In the genomic region with DNA sequence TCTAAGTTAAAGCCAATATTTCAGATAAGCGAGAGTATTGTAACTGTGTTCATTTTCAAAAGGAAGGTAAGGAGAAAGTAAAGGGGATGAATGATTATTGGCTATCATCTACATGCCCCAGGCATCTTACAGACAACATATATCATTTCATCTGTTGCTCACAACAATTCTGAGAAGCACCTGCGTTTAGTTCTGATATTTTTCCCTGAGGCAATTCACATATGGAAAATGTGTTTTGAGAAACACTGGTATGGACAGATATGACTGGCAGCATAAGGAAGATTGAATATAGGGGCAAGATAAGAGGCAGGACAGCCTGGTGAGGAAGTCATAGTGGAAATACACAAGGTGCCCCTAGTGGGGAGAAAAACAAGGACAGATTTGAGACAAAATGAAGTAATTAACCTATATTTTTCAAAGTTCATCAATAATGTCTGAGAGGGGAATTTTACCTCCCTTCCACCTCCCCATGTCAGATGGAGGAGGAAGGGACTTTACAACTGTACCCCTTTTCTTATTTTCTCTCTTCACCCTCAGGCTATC, we compare ENCODE assay signal across 29 cellular contexts.
DNase-seq lines count a peak whose midpoint lies in the region; ATAC-seq, FAIRE-seq and TF ChIP-seq lines count a peak whose summit lies in the region.
"Had no signal": no experiment of that assay in that cellular context is flagged by ENCODE, and none has a peak within 500 bp of the region (broad histone marks: within the 10 kb centered on the region; RNA-seq: fewer than 3 reads in every experiment).

No MANE protein-coding gene starts in this region.

- no peak overlapping the region for H3K9ac ChIP-seq in K562 (ENCODE audit: insufficient read depth in 1 of 2, low read depth in 2 of 2, low read length in 2 of 2)

- POLR2A ChIA-PET in K562 (lab: Yijun Ruan, JAX) = no interaction called here

- intact Hi-C loops in K562 (cut with micrococcal nuclease) = no loop called here

- H3K27me3 ChIP-seq in BE2C = no peaks in the 10 kb centered on the region
- no peaks in the 10 kb centered on the region for H3K27me3 ChIP-seq in K562 (ENCODE audit: control insufficient read depth in 2 of 2, insufficient read depth in 2 of 2, low read length in 2 of 2)
- H3K27me3 ChIP-seq in foreskin keratinocyte = peaks cover 16% of the 10 kb centered on the region
- H3K27me3 ChIP-seq: adrenal gland, colonic mucosa, gastrocnemius medialis, Peyer's patch had no signal

- DNase-seq in BE2C (no peak), HFF-Myc (ENCODE audit: extremely low read depth, low read depth) (no peak), K562 (ENCODE audit: extremely low read depth in 1 of 4, low spot score in 3 of 4) (no peak), foreskin keratinocyte (no peak), UCSD-AML1 (lab: John Stamatoyannopoulos, UW; ENCODE audit: unreplicated experiment) (no peak)
- DNase-seq: activated CD4-positive, alpha-beta T cell treated with anti-CD3 and anti-CD28 coated beads, Interleukin-2, amount 50 U/mL, for 4 hours; activated naive CD4-positive, alpha-beta T cell treated with Interleukin-2 at 50 U/mL for 16 hours; adrenal gland; AML-193; CD8-positive, alpha-beta memory T cell; colonic mucosa; effector CD8-positive, alpha-beta T cell; gastrocnemius medialis; hippocampal formation; immature natural killer cell; NCI-H1105; NCI-H187 treated with DMSO at 0.1 percent for 48 hours; NCI-H524 treated with DMSO at 0.1 percent for 48 hours; Peyer's patch; SHP77 treated with DMSO at 0.1 percent for 48 hours; stimulated activated naive CD4-positive, alpha-beta T cell; SW 1271; T-helper 9 cell had no signal

- TF ChIP-seq EP300 in K562 (IDR thresholded peaks at IDR 0.05; ENCODE audit: low read length) = no peak

- TF ChIP-seq POLR2A in K562 (conservative IDR thresholded peaks at IDR 0.05) = no peak

- no peaks in the 10 kb centered on the region for H3K79me2 ChIP-seq in K562 (ENCODE audit: control insufficient read depth, insufficient read depth, low read length)

- H3K27ac ChIP-seq in K562 (ENCODE audit: extremely low read depth, low read depth, low read length) = no peak overlapping the region
- no peak overlapping the region for H3K27ac ChIP-seq in foreskin keratinocyte
- H3K27ac ChIP-seq: adrenal gland, colonic mucosa, gastrocnemius medialis, Peyer's patch had no signal

- no peak overlapping the region for H3K4me3 ChIP-seq in BE2C (ENCODE audit: low read depth, low read length)
- no peak overlapping the region for H3K4me3 ChIP-seq in HFF-Myc (replicated peaks; ENCODE audit: low read depth, low read length)
- H3K4me3 ChIP-seq in K562 = no peak overlapping the region
- H3K4me3 ChIP-seq: adrenal gland, colonic mucosa, gastrocnemius medialis, Peyer's patch had no signal

- no peak overlapping the region for H3K4me2 ChIP-seq in K562 (ENCODE audit: insufficient read depth, low read length)

- no peaks in the 10 kb centered on the region for H4K20me1 ChIP-seq in K562 (replicated peaks; ENCODE audit: control insufficient read depth, insufficient read depth, low read length)

- H3K9me3 ChIP-seq in BE2C (no peaks in the 10 kb centered on the region), K562 (replicated peaks; ENCODE audit: control insufficient read depth, insufficient read depth, low read depth, low read length) (no peaks in the 10 kb centered on the region)
- H3K9me3 ChIP-seq: adrenal gland, colonic mucosa, gastrocnemius medialis, Peyer's patch had no signal

- no peak for FAIRE-seq in K562 (lab: Jason Lieb, UNC)
- FAIRE-seq: GM19239, urothelium cell line had no signal

- H2AFZ ChIP-seq in K562 (ENCODE audit: low read depth, low read length) = no peak overlapping the region

- no peak for ATAC-seq in K562
- ATAC-seq in foreskin keratinocyte = no peak
- ATAC-seq in GM21390 (IDR thresholded peaks at IDR 0.05; ENCODE audit: unreplicated experiment) = no peak
- no peak for ATAC-seq in HG02571 (IDR thresholded peaks at IDR 0.05; ENCODE audit: unreplicated experiment)
- no peak for ATAC-seq in HG03135 (IDR thresholded peaks at IDR 0.05; ENCODE audit: unreplicated experiment)
- ATAC-seq: gastrocnemius medialis, left lobe of liver had no signal

- H3K36me3 ChIP-seq in BE2C = peaks cover 9% of the 10 kb centered on the region
- H3K36me3 ChIP-seq in K562 (ENCODE audit: control insufficient read depth, insufficient read depth, low read length) = no peaks in the 10 kb centered on the region
- H3K36me3 ChIP-seq: adrenal gland, colonic mucosa, gastrocnemius medialis, Peyer's patch had no signal

- H3K4me1 ChIP-seq in BE2C = no peaks in the 10 kb centered on the region; the same call in 1 of the 2 replicates
- no peaks in the 10 kb centered on the region for H3K4me1 ChIP-seq in K562 (replicated peaks in 1 of 2; ENCODE audit: control insufficient read depth in 2 of 2, insufficient read depth in 2 of 2, low read length in 2 of 2)
- H3K4me1 ChIP-seq in foreskin keratinocyte = no peaks in the 10 kb centered on the region
- H3K4me1 ChIP-seq: adrenal gland, colonic mucosa, gastrocnemius medialis, Peyer's patch had no signal

- TF ChIP-seq RAD21 in K562 (CRISPR knock-in tag; conservative IDR thresholded peaks at IDR 0.05 in 1 of 2, IDR thresholded peaks at IDR 0.05 in 1 of 2) = no peak

- BruUV-seq in K562 (replicated peaks; lab: Mats Ljungman, UMichigan) = no TSS peak

- TF ChIP-seq CTCF in BE2C (IDR thresholded peaks at IDR 0.05; ENCODE audit: low read depth, low read length) (peak; percentile 44), HFF-Myc (IDR thresholded peaks at IDR 0.05; ENCODE audit: low read depth, low read length, missing control alignments) (peak; percentile 3), K562 (IDR thresholded peaks at IDR 0.05 in 2 of 3, conservative IDR thresholded peaks at IDR 0.05 in 1 of 3; ENCODE audit: insufficient read depth in 2 of 3, low read depth in 1 of 3, low read length in 3 of 3) (peak in 2 of 3 experiments; percentile 5 to 11; a peak in 1 of 6 replicates), foreskin keratinocyte (conservative IDR thresholded peaks at IDR 0.05) (peak; percentile 25)

- 0% methylated on average over 2 of the region's 2 CpGs for WGBS in K562 (ENCODE audit: insufficient coverage, low coverage, missing lambda C conversion rate)

- in situ Hi-C loops in K562 (cut with MboI) = no loop called here

- no peaks in the 10 kb centered on the region for H3K9me1 ChIP-seq in K562 (ENCODE audit: control insufficient read depth, insufficient read depth, low read length)

- CTCF ChIA-PET in K562 (lab: Yijun Ruan, JAX; ENCODE audit: low intra/inter-chr PET ratio) = no interaction called here

TF ChIP-seq in K562, 482 proteins besides CTCF, POLR2A, EP300 and RAD21 (continues in another document):
- no peak for TF ChIP-seq GTF2E2 (tag; IDR thresholded peaks at IDR 0.05)
- TF ChIP-seq TSC22D4 (tag; IDR thresholded peaks at IDR 0.05) = no peak
- TF ChIP-seq, protein P1, sequence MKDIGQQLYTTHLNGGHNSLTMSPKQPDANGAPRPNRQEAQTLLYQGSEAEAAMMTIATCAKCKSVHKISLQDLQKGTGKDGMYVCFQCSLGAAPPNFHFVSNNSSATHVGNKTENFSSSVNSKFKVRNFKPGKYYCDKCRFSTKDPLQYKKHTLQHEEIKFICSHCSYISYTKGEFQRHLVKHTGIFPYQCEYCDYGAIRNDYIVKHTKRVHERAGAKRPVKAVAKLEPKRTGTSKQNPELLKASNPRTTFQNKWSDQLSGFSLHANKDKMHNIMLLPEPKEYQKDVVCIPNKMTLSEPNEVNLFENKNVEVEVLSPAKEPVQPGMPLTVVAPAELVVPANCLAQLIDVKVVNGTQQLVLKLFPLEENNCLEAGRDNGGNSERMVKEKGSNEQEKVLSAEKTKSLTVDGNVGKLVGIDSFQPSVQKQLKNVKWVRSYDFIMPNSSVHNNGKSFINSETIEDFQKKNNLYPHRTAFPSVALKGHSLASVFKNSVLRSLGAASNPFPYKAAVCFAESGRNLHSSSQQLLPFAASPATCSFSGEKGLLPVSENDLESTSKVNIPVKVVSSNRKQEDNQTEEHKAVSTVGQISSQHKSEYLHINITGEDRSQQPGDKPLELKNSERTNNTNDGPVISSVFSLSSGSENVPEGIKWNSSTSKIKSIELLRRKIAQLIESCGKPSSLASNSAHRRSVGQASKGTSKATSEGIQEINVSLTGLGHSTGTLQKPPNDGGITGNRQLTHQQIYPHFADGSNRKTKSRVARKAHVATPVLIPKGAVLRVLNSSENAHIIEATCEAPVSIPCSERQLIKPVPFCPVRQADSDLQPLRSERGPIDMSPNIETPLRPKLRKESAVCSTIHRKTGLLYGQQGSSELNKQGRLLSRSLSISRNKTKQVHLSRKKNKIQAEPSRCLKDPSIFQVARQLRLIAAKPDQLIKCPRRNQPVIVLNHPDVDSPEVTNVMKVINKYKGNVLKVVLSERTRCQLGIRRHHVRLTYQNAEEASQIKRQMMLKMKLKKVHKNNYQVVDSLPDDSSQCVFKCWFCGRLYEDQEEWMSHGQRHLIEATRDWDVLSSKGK (CRISPR knock-in tag; IDR thresholded peaks at IDR 0.05) = no peak
- TF ChIP-seq MEF2D (tag; conservative IDR thresholded peaks at IDR 0.05; ENCODE audit: low read depth) = no peak
- TF ChIP-seq, protein P2, sequence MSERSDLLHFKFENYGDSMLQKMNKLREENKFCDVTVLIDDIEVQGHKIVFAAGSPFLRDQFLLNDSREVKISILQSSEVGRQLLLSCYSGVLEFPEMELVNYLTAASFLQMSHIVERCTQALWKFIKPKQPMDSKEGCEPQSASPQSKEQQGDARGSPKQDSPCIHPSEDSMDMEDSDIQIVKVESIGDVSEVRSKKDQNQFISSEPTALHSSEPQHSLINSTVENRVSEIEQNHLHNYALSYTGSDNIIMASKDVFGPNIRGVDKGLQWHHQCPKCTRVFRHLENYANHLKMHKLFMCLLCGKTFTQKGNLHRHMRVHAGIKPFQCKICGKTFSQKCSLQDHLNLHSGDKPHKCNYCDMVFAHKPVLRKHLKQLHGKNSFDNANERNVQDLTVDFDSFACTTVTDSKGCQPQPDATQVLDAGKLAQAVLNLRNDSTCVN (CRISPR knock-in tag; IDR thresholded peaks at IDR 0.05) = no peak
- TF ChIP-seq, protein P3, sequence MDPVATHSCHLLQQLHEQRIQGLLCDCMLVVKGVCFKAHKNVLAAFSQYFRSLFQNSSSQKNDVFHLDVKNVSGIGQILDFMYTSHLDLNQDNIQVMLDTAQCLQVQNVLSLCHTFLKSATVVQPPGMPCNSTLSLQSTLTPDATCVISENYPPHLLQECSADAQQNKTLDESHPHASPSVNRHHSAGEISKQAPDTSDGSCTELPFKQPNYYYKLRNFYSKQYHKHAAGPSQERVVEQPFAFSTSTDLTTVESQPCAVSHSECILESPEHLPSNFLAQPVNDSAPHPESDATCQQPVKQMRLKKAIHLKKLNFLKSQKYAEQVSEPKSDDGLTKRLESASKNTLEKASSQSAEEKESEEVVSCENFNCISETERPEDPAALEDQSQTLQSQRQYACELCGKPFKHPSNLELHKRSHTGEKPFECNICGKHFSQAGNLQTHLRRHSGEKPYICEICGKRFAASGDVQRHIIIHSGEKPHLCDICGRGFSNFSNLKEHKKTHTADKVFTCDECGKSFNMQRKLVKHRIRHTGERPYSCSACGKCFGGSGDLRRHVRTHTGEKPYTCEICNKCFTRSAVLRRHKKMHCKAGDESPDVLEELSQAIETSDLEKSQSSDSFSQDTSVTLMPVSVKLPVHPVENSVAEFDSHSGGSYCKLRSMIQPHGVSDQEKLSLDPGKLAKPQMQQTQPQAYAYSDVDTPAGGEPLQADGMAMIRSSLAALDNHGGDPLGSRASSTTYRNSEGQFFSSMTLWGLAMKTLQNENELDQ (CRISPR knock-in tag; IDR thresholded peaks at IDR 0.05; ENCODE audit: borderline replicate concordance) = no peak
